Comparison of ENCODE assay signal across 20 cellular contexts in the genomic region with DNA sequence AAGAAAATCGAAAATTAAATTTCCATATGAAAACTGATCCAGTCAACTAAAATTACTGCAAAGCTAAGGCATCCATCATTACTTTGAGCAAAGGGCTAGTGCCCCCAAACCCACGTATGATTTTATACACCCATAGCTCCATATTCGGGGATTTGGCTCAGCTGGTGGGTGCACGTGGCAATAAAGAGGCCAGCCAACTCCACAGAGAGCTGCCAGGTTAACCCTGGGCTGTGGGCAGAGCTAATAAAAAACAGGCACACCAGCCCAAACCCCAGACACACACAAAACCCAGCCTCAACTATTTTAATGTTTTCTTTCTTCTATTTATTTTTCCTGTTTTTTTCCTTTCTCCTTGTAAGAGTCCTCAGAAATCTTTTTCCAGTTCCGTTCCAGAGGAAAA.
DNase-seq lines count a peak whose midpoint lies in the region; ATAC-seq, FAIRE-seq and TF ChIP-seq lines count a peak whose summit lies in the region.
"Had no signal": no experiment of that assay in that cellular context is flagged by ENCODE, and none has a peak within 500 bp of the region (broad histone marks: within the 10 kb centered on the region; RNA-seq: fewer than 3 reads in every experiment).

No MANE protein-coding gene starts in this region.

- H3K27me3 ChIP-seq in right cardiac atrium (ENCODE audit: control insufficient read depth, insufficient read depth) (no peaks in the 10 kb centered on the region), hepatocyte (no peaks in the 10 kb centered on the region), smooth muscle cell (ENCODE audit: low read depth) (no peaks in the 10 kb centered on the region)
- H3K27me3 ChIP-seq: BLaER1 had no signal

- H3K9ac ChIP-seq in smooth muscle cell (ENCODE audit: low read depth) (no peak overlapping the region), kidney (ENCODE audit: low read length in 2 of 2) (no peak overlapping the region)
- H3K9ac ChIP-seq: BLaER1 had no signal

- intact Hi-C loops in left ventricle myocardium superior (cut with micrococcal nuclease) = no loop called here
- intact Hi-C loops in right cardiac atrium (cut with DNase I) = no loop called here
- intact Hi-C loops in kidney (cut with DNase I) = no loop called here

- H2AFZ ChIP-seq in hepatocyte (peak overlapping the region; percentile 50), smooth muscle cell (ENCODE audit: low read depth) (peak overlapping the region; percentile 27)

- H3K9me2 ChIP-seq in hepatocyte (replicated peaks; ENCODE audit: insufficient read depth) = no peaks in the 10 kb centered on the region

- WGBS in right cardiac atrium = 49% methylated on average over 5 of the region's 5 CpGs
- 52% methylated on average over 5 of the region's 5 CpGs for WGBS in hepatocyte (ENCODE audit: low lambda C conversion rate, missing lambda C conversion rate)
- WGBS in smooth muscle cell (ENCODE audit: low lambda C conversion rate) = 58% methylated on average over 5 of the region's 5 CpGs

- H4K20me1 ChIP-seq in hepatocyte (ENCODE audit: insufficient read depth, poor library complexity, severe bottlenecking) (no peaks in the 10 kb centered on the region), smooth muscle cell (ENCODE audit: low read depth) (no peaks in the 10 kb centered on the region)
- H4K20me1 ChIP-seq: BLaER1 had no signal

- ATAC-seq in left ventricle myocardium superior (peak; percentile 45), right cardiac atrium (no peak), GM19467 (IDR thresholded peaks at IDR 0.05; ENCODE audit: unreplicated experiment) (no peak)
- ATAC-seq: HCT116, HepG2 had no signal

- no peaks in the 10 kb centered on the region for H3K9me3 ChIP-seq in right cardiac atrium (ENCODE audit: control insufficient read depth, low read length)
- H3K9me3 ChIP-seq in hepatocyte (ENCODE audit: low read depth) = no peaks in the 10 kb centered on the region
- H3K9me3 ChIP-seq in smooth muscle cell (replicated peaks; ENCODE audit: low read depth) = no peaks in the 10 kb centered on the region
- H3K9me3 ChIP-seq in kidney (ENCODE audit: control insufficient read depth in 1 of 2, low read length in 2 of 2) = peaks cover 0 to 9% of the 10 kb centered on the region in 2 donors

- H3K4me3 ChIP-seq in right cardiac atrium (ENCODE audit: low read length) (no peak overlapping the region), hepatocyte (no peak overlapping the region), smooth muscle cell (peak overlapping the region; percentile 32), kidney (ENCODE audit: low read length in 2 of 2) (no peak overlapping the region)
- H3K4me3 ChIP-seq: BLaER1 had no signal

- FAIRE-seq in kidney (lab: Jason Lieb, UNC) = no peak
- FAIRE-seq: GM12892, GM19239, H54, HepG2, HTR-8/SVneo had no signal

- peak overlapping the region; percentile 76 for H3K4me2 ChIP-seq in hepatocyte
- H3K4me2 ChIP-seq in smooth muscle cell = no peak overlapping the region
- H3K4me2 ChIP-seq: BLaER1 had no signal

- peaks cover 5% of the 10 kb centered on the region for H3F3A ChIP-seq in smooth muscle cell (ENCODE audit: low read depth)

- H3K4me1 ChIP-seq in right cardiac atrium (ENCODE audit: control insufficient read depth, insufficient read depth, low read length) (no peaks in the 10 kb centered on the region), hepatocyte (ENCODE audit: insufficient read depth) (peaks cover 21% of the 10 kb centered on the region), smooth muscle cell (ENCODE audit: low read depth) (peaks cover 9% of the 10 kb centered on the region), kidney (ENCODE audit: control insufficient read depth in 1 of 2, insufficient read depth in 1 of 2, low read depth in 1 of 2, low read length in 2 of 2) (no peaks in the 10 kb centered on the region)
- H3K4me1 ChIP-seq: BLaER1, Caco-2 had no signal

- TF ChIP-seq CTCF in hepatocyte (IDR thresholded peaks at IDR 0.05; ENCODE audit: poor library complexity) (no peak), smooth muscle cell (IDR thresholded peaks at IDR 0.05; ENCODE audit: borderline replicate concordance, insufficient read depth, poor library complexity, severe bottlenecking) (no peak), kidney (IDR thresholded peaks at IDR 0.05; ENCODE audit: borderline replicate concordance, extremely low read depth, insufficient read depth) (no peak)

- DNase-seq in left ventricle myocardium superior (no peak), right cardiac atrium (no peak), hepatocyte (ENCODE audit: low spot score) (no peak), smooth muscle cell (lab: John Stamatoyannopoulos, UW; ENCODE audit: unreplicated experiment) (no peak), kidney (no peak)
- DNase-seq in activated naive CD4-positive, alpha-beta T cell treated with Interleukin-2 at 50 U/mL for 16 hours = no peak
- DNase-seq: 8988T; AML-193; Caco-2; CD8-positive, alpha-beta memory T cell; DND-41; GDM1 had no signal

- no peak overlapping the region for H3K27ac ChIP-seq in right cardiac atrium (ENCODE audit: low read length)
- H3K27ac ChIP-seq in hepatocyte = peak overlapping the region; percentile 87
- H3K27ac ChIP-seq in smooth muscle cell (ENCODE audit: low read depth) = no peak overlapping the region
- no peak overlapping the region for H3K27ac ChIP-seq in kidney (ENCODE audit: low read depth in 2 of 2, low read length in 2 of 2)
- H3K27ac ChIP-seq: BLaER1 had no signal

- H3K36me3 ChIP-seq in hepatocyte (replicated peaks; ENCODE audit: insufficient read depth, low read depth) (no peaks in the 10 kb centered on the region), smooth muscle cell (ENCODE audit: low read depth) (no peaks in the 10 kb centered on the region), kidney (ENCODE audit: control insufficient read depth in 1 of 2, insufficient read depth in 2 of 2, low read length in 2 of 2) (no peaks in the 10 kb centered on the region)

- H3K79me2 ChIP-seq in hepatocyte = no peaks in the 10 kb centered on the region
- H3K79me2 ChIP-seq in smooth muscle cell (ENCODE audit: low read depth) = no peaks in the 10 kb centered on the region
